ENCODE assay signal across 1 cellular context in genomic region chr14:77376771-77377501, GRCh38.
TF ChIP-seq lines count a peak whose summit lies in the region.

Gene SAMD15 (plus strand): TSS chr14:77377379. CDS start chr14:77377419, 40 bp downstream.
Gene TMED8 (minus strand): TSS chr14:77377094. CDS start chr14:77377053, 41 bp downstream.

TF ChIP-seq in GM12878, 131 proteins besides CTCF, POLR2A, EP300 and RAD21 (continued from another document and continues in another):
- TF ChIP-seq, protein P1, sequence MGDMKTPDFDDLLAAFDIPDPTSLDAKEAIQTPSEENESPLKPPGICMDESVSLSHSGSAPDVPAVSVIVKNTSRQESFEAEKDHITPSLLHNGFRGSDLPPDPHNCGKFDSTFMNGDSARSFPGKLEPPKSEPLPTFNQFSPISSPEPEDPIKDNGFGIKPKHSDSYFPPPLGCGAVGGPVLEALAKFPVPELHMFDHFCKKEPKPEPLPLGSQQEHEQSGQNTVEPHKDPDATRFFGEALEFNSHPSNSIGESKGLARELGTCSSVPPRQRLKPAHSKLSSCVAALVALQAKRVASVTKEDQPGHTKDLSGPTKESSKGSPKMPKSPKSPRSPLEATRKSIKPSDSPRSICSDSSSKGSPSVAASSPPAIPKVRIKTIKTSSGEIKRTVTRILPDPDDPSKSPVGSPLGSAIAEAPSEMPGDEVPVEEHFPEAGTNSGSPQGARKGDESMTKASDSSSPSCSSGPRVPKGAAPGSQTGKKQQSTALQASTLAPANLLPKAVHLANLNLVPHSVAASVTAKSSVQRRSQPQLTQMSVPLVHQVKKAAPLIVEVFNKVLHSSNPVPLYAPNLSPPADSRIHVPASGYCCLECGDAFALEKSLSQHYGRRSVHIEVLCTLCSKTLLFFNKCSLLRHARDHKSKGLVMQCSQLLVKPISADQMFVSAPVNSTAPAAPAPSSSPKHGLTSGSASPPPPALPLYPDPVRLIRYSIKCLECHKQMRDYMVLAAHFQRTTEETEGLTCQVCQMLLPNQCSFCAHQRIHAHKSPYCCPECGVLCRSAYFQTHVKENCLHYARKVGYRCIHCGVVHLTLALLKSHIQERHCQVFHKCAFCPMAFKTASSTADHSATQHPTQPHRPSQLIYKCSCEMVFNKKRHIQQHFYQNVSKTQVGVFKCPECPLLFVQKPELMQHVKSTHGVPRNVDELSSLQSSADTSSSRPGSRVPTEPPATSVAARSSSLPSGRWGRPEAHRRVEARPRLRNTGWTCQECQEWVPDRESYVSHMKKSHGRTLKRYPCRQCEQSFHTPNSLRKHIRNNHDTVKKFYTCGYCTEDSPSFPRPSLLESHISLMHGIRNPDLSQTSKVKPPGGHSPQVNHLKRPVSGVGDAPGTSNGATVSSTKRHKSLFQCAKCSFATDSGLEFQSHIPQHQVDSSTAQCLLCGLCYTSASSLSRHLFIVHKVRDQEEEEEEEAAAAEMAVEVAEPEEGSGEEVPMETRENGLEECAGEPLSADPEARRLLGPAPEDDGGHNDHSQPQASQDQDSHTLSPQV (IDR thresholded peaks at IDR 0.05): no peak
- TF ChIP-seq, protein P2, sequence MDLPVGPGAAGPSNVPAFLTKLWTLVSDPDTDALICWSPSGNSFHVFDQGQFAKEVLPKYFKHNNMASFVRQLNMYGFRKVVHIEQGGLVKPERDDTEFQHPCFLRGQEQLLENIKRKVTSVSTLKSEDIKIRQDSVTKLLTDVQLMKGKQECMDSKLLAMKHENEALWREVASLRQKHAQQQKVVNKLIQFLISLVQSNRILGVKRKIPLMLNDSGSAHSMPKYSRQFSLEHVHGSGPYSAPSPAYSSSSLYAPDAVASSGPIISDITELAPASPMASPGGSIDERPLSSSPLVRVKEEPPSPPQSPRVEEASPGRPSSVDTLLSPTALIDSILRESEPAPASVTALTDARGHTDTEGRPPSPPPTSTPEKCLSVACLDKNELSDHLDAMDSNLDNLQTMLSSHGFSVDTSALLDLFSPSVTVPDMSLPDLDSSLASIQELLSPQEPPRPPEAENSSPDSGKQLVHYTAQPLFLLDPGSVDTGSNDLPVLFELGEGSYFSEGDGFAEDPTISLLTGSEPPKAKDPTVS (IDR thresholded peaks at IDR 0.05; ENCODE audit: low read depth, low read length): no peak
- TF ChIP-seq RUNX3 (IDR thresholded peaks at IDR 0.05; ENCODE audit: low read length) (no peak), CHD4 (IDR thresholded peaks at IDR 0.05) (no peak), ESRRA (IDR thresholded peaks at IDR 0.05; ENCODE audit: low read length) (no peak), STAT3 (IDR thresholded peaks at IDR 0.05; ENCODE audit: low read depth, low read length) (no peak), KDM1A (IDR thresholded peaks at IDR 0.05; ENCODE audit: borderline replicate concordance) (no peak), RBBP5 (conservative IDR thresholded peaks at IDR 0.05) (no peak), KLF5 (IDR thresholded peaks at IDR 0.05; ENCODE audit: partially characterized antibody) (no peak), STAT1 (conservative IDR thresholded peaks at IDR 0.05) (no peak), SMAD5 (IDR thresholded peaks at IDR 0.05; ENCODE audit: low read depth) (0 out of 2 replicates have a peak, but pooled peaks have one; percentile 38), TCF12 (IDR thresholded peaks at IDR 0.05; ENCODE audit: low read depth, low read length) (0 out of 2 replicates have a peak, but pooled peaks have one; percentile 0), CHD2 (IDR thresholded peaks at IDR 0.05; ENCODE audit: borderline replicate concordance, low read depth, low read length) (no peak), CBX5 (IDR thresholded peaks at IDR 0.05; ENCODE audit: low read depth) (no peak), FOS (IDR thresholded peaks at IDR 0.05; ENCODE audit: borderline replicate concordance, extremely low read depth, insufficient read length) (no peak), TAF1 (IDR thresholded peaks at IDR 0.05; ENCODE audit: borderline replicate concordance, low read depth, low read length) (peak; percentile 48; the same call in 1 of the 2 replicates), BHLHE40 (IDR thresholded peaks at IDR 0.05; ENCODE audit: borderline replicate concordance in 1 of 2, low read depth in 2 of 2, low read length in 1 of 2) (peak in 1 of 2 experiments; percentile 49; a peak in 2 of 4 replicates), RCOR1 (conservative IDR thresholded peaks at IDR 0.05; ENCODE audit: low read depth, low read length) (no peak), NR2C2 (IDR thresholded peaks at IDR 0.05; ENCODE audit: borderline replicate concordance, control insufficient read depth, insufficient read length, low read depth) (no peak), EGR1 (IDR thresholded peaks at IDR 0.05; ENCODE audit: borderline replicate concordance in 1 of 2, low read depth in 2 of 2, low read length in 2 of 2) (no peak), NR2C1 (IDR thresholded peaks at IDR 0.05) (no peak), ATF7 (IDR thresholded peaks at IDR 0.05; ENCODE audit: low read depth) (no peak), ZNF622 (IDR thresholded peaks at IDR 0.05) (no peak), ZNF217 (IDR thresholded peaks at IDR 0.05) (0 out of 2 replicates have a peak, but pooled peaks have one; percentile 23), TCF3 (IDR thresholded peaks at IDR 0.05; ENCODE audit: borderline replicate concordance, insufficient read depth, low read depth, low read length) (no peak), PAX5 (IDR thresholded peaks at IDR 0.05; ENCODE audit: borderline replicate concordance, low read depth, low read length) (0 out of 2 replicates have a peak, but pooled peaks have one; percentile 16), POLR2AphosphoS5 (IDR thresholded peaks at IDR 0.05; ENCODE audit: low read length) (no peak), CREM (IDR thresholded peaks at IDR 0.05; ENCODE audit: low read depth) (no peak), NFXL1 (IDR thresholded peaks at IDR 0.05; ENCODE audit: borderline replicate concordance) (no peak), BCL3 (IDR thresholded peaks at IDR 0.05; ENCODE audit: borderline replicate concordance, insufficient read depth, low read depth, low read length, poor library complexity, severe bottlenecking) (no peak), NFYA (IDR thresholded peaks at IDR 0.05; ENCODE audit: borderline replicate concordance, low read depth, low read length) (no peak)
- TF ChIP-seq, protein P3, sequence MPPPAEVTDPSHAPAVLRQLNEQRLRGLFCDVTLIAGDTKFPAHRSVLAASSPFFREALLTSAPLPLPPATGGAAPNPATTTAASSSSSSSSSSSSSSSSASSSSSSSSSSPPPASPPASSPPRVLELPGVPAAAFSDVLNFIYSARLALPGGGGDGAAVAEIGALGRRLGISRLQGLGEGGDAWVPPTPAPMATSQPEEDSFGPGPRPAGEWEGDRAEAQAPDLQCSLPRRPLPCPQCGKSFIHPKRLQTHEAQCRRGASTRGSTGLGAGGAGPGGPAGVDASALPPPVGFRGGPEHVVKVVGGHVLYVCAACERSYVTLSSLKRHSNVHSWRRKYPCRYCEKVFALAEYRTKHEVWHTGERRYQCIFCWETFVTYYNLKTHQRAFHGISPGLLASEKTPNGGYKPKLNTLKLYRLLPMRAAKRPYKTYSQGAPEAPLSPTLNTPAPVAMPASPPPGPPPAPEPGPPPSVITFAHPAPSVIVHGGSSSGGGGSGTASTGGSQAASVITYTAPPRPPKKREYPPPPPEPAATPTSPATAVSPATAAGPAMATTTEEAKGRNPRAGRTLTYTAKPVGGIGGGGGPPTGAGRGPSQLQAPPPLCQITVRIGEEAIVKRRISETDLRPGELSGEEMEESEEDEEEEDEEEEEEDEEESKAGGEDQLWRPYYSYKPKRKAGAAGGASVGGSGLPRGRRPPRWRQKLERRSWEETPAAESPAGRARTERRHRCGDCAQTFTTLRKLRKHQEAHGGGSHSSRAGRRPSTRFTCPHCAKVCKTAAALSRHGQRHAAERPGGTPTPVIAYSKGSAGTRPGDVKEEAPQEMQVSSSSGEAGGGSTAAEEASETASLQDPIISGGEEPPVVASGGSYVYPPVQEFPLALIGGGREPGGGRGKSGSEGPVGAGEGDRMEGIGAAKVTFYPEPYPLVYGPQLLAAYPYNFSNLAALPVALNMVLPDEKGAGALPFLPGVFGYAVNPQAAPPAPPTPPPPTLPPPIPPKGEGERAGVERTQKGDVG (CRISPR knock-in tag; IDR thresholded peaks at IDR 0.05): no peak
- TF ChIP-seq, protein P4, sequence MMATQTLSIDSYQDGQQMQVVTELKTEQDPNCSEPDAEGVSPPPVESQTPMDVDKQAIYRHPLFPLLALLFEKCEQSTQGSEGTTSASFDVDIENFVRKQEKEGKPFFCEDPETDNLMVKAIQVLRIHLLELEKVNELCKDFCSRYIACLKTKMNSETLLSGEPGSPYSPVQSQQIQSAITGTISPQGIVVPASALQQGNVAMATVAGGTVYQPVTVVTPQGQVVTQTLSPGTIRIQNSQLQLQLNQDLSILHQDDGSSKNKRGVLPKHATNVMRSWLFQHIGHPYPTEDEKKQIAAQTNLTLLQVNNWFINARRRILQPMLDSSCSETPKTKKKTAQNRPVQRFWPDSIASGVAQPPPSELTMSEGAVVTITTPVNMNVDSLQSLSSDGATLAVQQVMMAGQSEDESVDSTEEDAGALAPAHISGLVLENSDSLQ (IDR thresholded peaks at IDR 0.05): peak; percentile 56; the same call in 1 of the 2 replicates
- TF ChIP-seq, protein P5, sequence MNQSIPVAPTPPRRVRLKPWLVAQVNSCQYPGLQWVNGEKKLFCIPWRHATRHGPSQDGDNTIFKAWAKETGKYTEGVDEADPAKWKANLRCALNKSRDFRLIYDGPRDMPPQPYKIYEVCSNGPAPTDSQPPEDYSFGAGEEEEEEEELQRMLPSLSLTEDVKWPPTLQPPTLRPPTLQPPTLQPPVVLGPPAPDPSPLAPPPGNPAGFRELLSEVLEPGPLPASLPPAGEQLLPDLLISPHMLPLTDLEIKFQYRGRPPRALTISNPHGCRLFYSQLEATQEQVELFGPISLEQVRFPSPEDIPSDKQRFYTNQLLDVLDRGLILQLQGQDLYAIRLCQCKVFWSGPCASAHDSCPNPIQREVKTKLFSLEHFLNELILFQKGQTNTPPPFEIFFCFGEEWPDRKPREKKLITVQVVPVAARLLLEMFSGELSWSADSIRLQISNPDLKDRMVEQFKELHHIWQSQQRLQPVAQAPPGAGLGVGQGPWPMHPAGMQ (IDR thresholded peaks at IDR 0.05; ENCODE audit: borderline replicate concordance): no peak
- TF ChIP-seq, protein P6, sequence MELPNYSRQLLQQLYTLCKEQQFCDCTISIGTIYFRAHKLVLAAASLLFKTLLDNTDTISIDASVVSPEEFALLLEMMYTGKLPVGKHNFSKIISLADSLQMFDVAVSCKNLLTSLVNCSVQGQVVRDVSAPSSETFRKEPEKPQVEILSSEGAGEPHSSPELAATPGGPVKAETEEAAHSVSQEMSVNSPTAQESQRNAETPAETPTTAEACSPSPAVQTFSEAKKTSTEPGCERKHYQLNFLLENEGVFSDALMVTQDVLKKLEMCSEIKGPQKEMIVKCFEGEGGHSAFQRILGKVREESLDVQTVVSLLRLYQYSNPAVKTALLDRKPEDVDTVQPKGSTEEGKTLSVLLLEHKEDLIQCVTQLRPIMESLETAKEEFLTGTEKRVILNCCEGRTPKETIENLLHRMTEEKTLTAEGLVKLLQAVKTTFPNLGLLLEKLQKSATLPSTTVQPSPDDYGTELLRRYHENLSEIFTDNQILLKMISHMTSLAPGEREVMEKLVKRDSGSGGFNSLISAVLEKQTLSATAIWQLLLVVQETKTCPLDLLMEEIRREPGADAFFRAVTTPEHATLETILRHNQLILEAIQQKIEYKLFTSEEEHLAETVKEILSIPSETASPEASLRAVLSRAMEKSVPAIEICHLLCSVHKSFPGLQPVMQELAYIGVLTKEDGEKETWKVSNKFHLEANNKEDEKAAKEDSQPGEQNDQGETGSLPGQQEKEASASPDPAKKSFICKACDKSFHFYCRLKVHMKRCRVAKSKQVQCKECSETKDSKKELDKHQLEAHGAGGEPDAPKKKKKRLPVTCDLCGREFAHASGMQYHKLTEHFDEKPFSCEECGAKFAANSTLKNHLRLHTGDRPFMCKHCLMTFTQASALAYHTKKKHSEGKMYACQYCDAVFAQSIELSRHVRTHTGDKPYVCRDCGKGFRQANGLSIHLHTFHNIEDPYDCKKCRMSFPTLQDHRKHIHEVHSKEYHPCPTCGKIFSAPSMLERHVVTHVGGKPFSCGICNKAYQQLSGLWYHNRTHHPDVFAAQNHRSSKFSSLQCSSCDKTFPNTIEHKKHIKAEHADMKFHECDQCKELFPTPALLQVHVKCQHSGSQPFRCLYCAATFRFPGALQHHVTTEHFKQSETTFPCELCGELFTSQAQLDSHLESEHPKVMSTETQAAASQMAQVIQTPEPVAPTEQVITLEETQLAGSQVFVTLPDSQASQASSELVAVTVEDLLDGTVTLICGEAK (IDR thresholded peaks at IDR 0.05; ENCODE audit: borderline replicate concordance): peak; percentile 94
- TF ChIP-seq, protein P7, sequence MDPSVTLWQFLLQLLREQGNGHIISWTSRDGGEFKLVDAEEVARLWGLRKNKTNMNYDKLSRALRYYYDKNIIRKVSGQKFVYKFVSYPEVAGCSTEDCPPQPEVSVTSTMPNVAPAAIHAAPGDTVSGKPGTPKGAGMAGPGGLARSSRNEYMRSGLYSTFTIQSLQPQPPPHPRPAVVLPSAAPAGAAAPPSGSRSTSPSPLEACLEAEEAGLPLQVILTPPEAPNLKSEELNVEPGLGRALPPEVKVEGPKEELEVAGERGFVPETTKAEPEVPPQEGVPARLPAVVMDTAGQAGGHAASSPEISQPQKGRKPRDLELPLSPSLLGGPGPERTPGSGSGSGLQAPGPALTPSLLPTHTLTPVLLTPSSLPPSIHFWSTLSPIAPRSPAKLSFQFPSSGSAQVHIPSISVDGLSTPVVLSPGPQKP (IDR thresholded peaks at IDR 0.05; ENCODE audit: low read depth, low read length): 0 out of 2 replicates have a peak, but pooled peaks have one; percentile 52
